Comparison of ENCODE assay signal across 11 cellular contexts in the genomic region with DNA sequence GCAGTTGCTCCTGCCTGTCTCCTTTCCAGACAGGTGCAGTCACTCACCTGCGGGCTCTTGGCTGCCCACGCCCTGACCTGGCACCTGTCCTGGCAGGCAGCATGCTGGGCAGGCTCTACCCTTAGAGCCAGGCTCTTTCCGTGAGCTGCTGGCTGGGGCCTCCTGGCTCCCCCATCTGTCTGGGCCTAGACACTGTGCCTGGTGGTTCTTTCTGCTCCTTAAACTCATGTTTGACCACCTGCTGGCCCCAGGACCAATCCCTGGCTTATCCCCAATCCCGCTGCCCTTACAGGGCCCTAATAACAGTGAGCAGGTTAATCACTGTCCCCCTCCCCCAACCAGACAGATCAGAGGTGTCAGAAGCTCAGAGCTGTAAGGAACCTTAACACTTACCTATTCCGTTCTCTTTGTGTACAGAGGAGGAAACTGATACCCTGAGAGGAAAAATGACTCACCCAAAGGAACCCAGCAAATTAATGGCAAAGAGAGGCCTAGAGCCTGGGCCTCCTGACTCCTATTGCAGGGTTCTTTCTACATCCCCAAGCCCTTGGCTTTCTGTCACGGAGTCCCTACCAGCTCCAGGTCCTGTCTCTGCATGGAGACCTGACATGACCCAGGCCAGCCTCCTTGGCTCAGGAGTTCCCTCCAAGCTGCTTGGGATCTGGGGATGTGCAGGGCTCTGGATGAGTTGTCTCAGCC. TPM values are rescaled to one million over a fixed set of nuclear protein-coding genes. Genes with fewer than 3 reads are reported as not detected.
A peak's percentile ranks its signal among the peaks of the same experiment; 100 is the strongest.
DNase-seq lines count a peak whose midpoint lies in the region; ATAC-seq and TF ChIP-seq lines count a peak whose summit lies in the region.
"Had no signal": no experiment of that assay in that cellular context is flagged by ENCODE, and none has a peak within 500 bp of the region (broad histone marks: within the 10 kb centered on the region; RNA-seq: fewer than 3 reads in every experiment).

No MANE protein-coding gene starts in this region.

- ATAC-seq in upper lobe of right lung (peak; percentile 37), GM18861 (IDR thresholded peaks at IDR 0.05; ENCODE audit: unreplicated experiment) (no peak), GM18907 (IDR thresholded peaks at IDR 0.05; ENCODE audit: unreplicated experiment) (no peak)

- H3K27me3 ChIP-seq in upper lobe of right lung, result no peaks in the 10 kb centered on the region
- H3K27me3 ChIP-seq: vagina had no signal

- H3K36me3 Mint-ChIP-seq in dendritic cell treated with granulocyte-macrophage colony-stimulating factor and Interleukin-4, amounts not matched to agents 40 ng/mL and 50 ng/mL, for 4 days (ENCODE audit: low read depth), result no peaks in the 10 kb centered on the region

- H3K27ac ChIP-seq in OCI-LY7 (ENCODE audit: low read depth, low read length, poor library complexity, severe bottlenecking) (peak overlapping the region; percentile 92), upper lobe of right lung (no peak overlapping the region)
- H3K27ac ChIP-seq: lower lobe of right lung, vagina had no signal

- no peak overlapping the region for H3K4me3 Mint-ChIP-seq in dendritic cell treated with granulocyte-macrophage colony-stimulating factor and Interleukin-4, amounts not matched to agents 40 ng/mL and 50 ng/mL, for 4 days

- H3K79me2 ChIP-seq in OCI-LY7 (ENCODE audit: insufficient read depth, low read depth, low read length), result peaks cover 28% of the 10 kb centered on the region; the same call in 1 of the 2 replicates

- peaks cover 48% of the 10 kb centered on the region for H3K36me3 ChIP-seq in OCI-LY7 (ENCODE audit: insufficient read depth, low read length)
- H3K36me3 ChIP-seq in upper lobe of right lung, result no peaks in the 10 kb centered on the region
- H3K36me3 ChIP-seq: lower lobe of right lung had no signal

- no peaks in the 10 kb centered on the region for H3K9me2 ChIP-seq in OCI-LY7 (ENCODE audit: insufficient read depth, low read length)

- H3K9me3 Mint-ChIP-seq in dendritic cell treated with granulocyte-macrophage colony-stimulating factor and Interleukin-4, amounts not matched to agents 40 ng/mL and 50 ng/mL, for 4 days, result peaks cover 22% of the 10 kb centered on the region

- H3K27ac Mint-ChIP-seq in dendritic cell treated with granulocyte-macrophage colony-stimulating factor and Interleukin-4, amounts not matched to agents 40 ng/mL and 50 ng/mL, for 4 days, result peak overlapping the region; percentile 77

- POLR2A ChIA-PET in OCI-LY7 (lab: Charles Lee), result interaction anchor here (0.6 to 2.1 kb wide), 3 partner anchors 15 to 91 kb away, joined by 3 to 8 read pairs (median 3); no protein-coding TSS in a partner anchor

- peak; percentile 5 for DNase-seq in stimulated activated CD4-positive, alpha-beta T cell treated with anti-CD3 and anti-CD28 coated beads, Interleukin-2, amount 100 ng/mL, for 4 hours (ENCODE audit: low read depth)
- no peak for DNase-seq in stimulated activated CD4-positive, alpha-beta T cell treated with anti-CD3 and anti-CD28 coated beads, Interleukin-4, amount 100 ng/mL, for 1 hour
- DNase-seq in OCI-LY7 (ENCODE audit: low spot score) (peak; percentile 19), upper lobe of right lung (no peak), D341Med (ENCODE audit: low spot score) (no peak)
- DNase-seq: DMS153, lower lobe of right lung had no signal

- peaks cover 9% of the 10 kb centered on the region for H3K27me3 Mint-ChIP-seq in dendritic cell treated with granulocyte-macrophage colony-stimulating factor and Interleukin-4, amounts not matched to agents 40 ng/mL and 50 ng/mL, for 4 days

- TF ChIP-seq CTCF in OCI-LY7 (conservative IDR thresholded peaks at IDR 0.05; ENCODE audit: low read length), result no peak
- no peak for TF ChIP-seq CTCF in upper lobe of right lung (IDR thresholded peaks at IDR 0.05)

- H3K4me1 Mint-ChIP-seq in dendritic cell treated with granulocyte-macrophage colony-stimulating factor and Interleukin-4, amounts not matched to agents 40 ng/mL and 50 ng/mL, for 4 days (ENCODE audit: low read depth), result peaks cover 59% of the 10 kb centered on the region

- H3K4me2 ChIP-seq in OCI-LY7 (ENCODE audit: low read length), result peak overlapping the region; percentile 86

- no peaks in the 10 kb centered on the region for H4K20me1 ChIP-seq in OCI-LY7 (ENCODE audit: insufficient read depth, low read length)

- H3K4me1 ChIP-seq in OCI-LY7 (ENCODE audit: insufficient read depth, low read length, poor library complexity, severe bottlenecking), result peaks cover 46% of the 10 kb centered on the region
- peaks cover 12% of the 10 kb centered on the region for H3K4me1 ChIP-seq in upper lobe of right lung

- CTCF ChIA-PET in OCI-LY7 (lab: Charles Lee; ENCODE audit: unreplicated experiment), result interaction anchor here (1.8 kb wide), 1 partner anchor 85 kb away, joined by 5 read pairs; no protein-coding TSS in a partner anchor

- intact Hi-C loops in OCI-LY7 (cut with micrococcal nuclease; ENCODE audit: unreplicated experiment) (no loop called here), upper lobe of right lung (cut with DNase I) (no loop called here)
- intact Hi-C loops in dendritic cell treated with granulocyte-macrophage colony-stimulating factor and Interleukin-4, amounts not matched to agents 40 ng/mL and 50 ng/mL, for 4 days (cut with micrococcal nuclease), result no loop called here

- no peak overlapping the region for H2AFZ ChIP-seq in OCI-LY7 (ENCODE audit: low read length)

- BruUV-seq in OCI-LY7 (replicated peaks; lab: Mats Ljungman, UMichigan), result no TSS peak

- H3K9me3 ChIP-seq in OCI-LY7 (ENCODE audit: low read length) (peaks cover 8% of the 10 kb centered on the region; the same call in 1 of the 2 replicates), upper lobe of right lung (no peaks in the 10 kb centered on the region)
- H3K9me3 ChIP-seq: lower lobe of right lung, vagina had no signal

- H3K4me3 ChIP-seq in OCI-LY7 (ENCODE audit: low read depth, low read length, poor library complexity, severe bottlenecking) (peak overlapping the region; percentile 69), upper lobe of right lung (no peak overlapping the region)
- H3K4me3 ChIP-seq: lower lobe of right lung, vagina had no signal

RNA-seq across cellular contexts. Expression of a gene that starts 54.7 kb away (rescaled TPM):
- total RNA-seq in OCI-LY7 (2014; rRNA removed; shearing (Covaris generic)), result 0.03 and 0.09 TPM in 2 replicates
- total RNA-seq in OCI-LY7 (2022), result not detected in 2 replicates
- total RNA-seq in upper lobe of right lung, result 0.96 TPM

Comparison
In these comparisons a context has a peak if more than half of its experiments do, and no peak if none do; other contexts are left out.
1. DNase-seq: peak in stimulated activated CD4-positive, alpha-beta T cell treated with anti-CD3 and anti-CD28 coated beads, Interleukin-2, amount 100 ng/mL, for 4 hours (single experiment) and OCI-LY7 (single experiment); none in stimulated activated CD4-positive, alpha-beta T cell treated with anti-CD3 and anti-CD28 coated beads, Interleukin-4, amount 100 ng/mL, for 1 hour (single experiment), upper lobe of right lung (single experiment) and D341Med (single experiment).